ENCODE assay signal across 19 cellular contexts in the genomic region with DNA sequence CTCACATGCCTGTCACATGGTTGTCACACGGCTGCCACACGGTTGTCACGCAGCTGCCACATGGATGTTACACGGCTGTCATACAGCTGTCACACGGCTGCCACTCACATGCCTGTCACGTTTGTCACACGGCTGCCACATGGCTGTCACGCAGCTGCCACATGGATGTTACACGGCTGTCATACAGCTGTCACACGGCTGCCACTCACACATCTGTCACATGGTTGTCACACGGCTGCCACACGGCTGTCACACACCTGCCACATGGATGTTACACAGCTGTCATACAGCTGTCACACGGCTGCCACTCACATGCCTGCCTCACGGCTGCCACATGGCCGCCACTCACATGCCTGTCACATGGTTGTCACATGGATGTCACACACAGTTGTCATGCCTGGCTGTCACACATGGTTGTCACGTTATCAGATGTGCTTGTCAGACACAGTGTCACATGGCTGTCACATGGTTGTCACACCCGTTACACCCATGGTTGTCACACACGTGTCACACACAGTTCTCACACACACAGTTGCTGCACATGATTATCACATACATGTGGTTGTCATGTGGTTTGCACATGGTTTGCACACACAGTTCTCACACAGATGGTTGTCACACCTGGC. TPM values are rescaled to one million over a fixed set of nuclear protein-coding genes. Genes with fewer than 3 reads are reported as not detected.
"Had no signal": no experiment of that assay in that cellular context is flagged by ENCODE, and none has a peak within 500 bp of the region (broad histone marks: within the 10 kb centered on the region; RNA-seq: fewer than 3 reads in every experiment).

No MANE protein-coding gene starts in this region.

- ATAC-seq: left ventricle myocardium superior, T-helper 17 cell had no signal

- H3K27me3 Mint-ChIP-seq: memory B cell had no signal

- H3K27ac Mint-ChIP-seq: activated CD4-positive, alpha-beta memory T cell treated with anti-CD3 and anti-CD28 coated beads, Interleukin-2, amount 10 ng/mL, durations not matched to agents 7 days and 5 days; activated T-cell treated with anti-CD3 and anti-CD28 coated beads, Interleukin-2, amount 50 U/mL, for 24 hours; memory B cell; nephron; T-helper 17 cell had no signal

- H3K4me3 ChIP-seq: esophagus squamous epithelium, ovary, sigmoid colon, tibial nerve, vagina had no signal

- H3K27ac ChIP-seq: esophagus squamous epithelium, ovary, sigmoid colon, tibial nerve, vagina had no signal

- H3K9me3 Mint-ChIP-seq: activated CD4-positive, alpha-beta memory T cell treated with anti-CD3 and anti-CD28 coated beads, Interleukin-2, amount 10 ng/mL, durations not matched to agents 7 days and 5 days; activated T-cell treated with anti-CD3 and anti-CD28 coated beads, Interleukin-2, amount 50 U/mL, for 24 hours; memory B cell; nephron had no signal

- H3K4me3 Mint-ChIP-seq: activated CD4-positive, alpha-beta memory T cell treated with anti-CD3 and anti-CD28 coated beads, Interleukin-2, amount 10 ng/mL, durations not matched to agents 7 days and 5 days; activated T-cell treated with anti-CD3 and anti-CD28 coated beads, Interleukin-2, amount 50 U/mL, for 24 hours; memory B cell; nephron; T-helper 17 cell had no signal

- H3K27me3 ChIP-seq: ovary, vagina had no signal

- H3K9me3 ChIP-seq: esophagus squamous epithelium, ovary, vagina had no signal

- DNase-seq: activated CD4-positive, alpha-beta memory T cell treated with anti-CD3 and anti-CD28 coated beads, Interleukin-2, amount 10 ng/mL, durations not matched to agents 7 days and 5 days; activated CD4-positive, alpha-beta T cell treated with anti-CD3 and anti-CD28 coated beads for 4 hours; activated effector memory CD4-positive, alpha-beta T cell treated with Interleukin-2 at 50 U/mL for 16 hours; activated naive CD4-positive, alpha-beta T cell treated with anti-CD3 and anti-CD28 coated beads, Interleukin-2, amount 50 U/mL, for 16 hours; activated T-cell treated with anti-CD3 and anti-CD28 coated beads, Interleukin-2, amount 50 U/mL, for 24 hours; esophagus squamous epithelium; hippocampal formation; left ventricle myocardium superior; ovary; sigmoid colon; stimulated activated CD4-positive, alpha-beta T cell treated with anti-CD3 and anti-CD28 coated beads, Interleukin-12 subunit alpha, Interleukin-12 subunit beta, amount 100 ng/mL, for 4 hours; stimulated activated naive CD4-positive, alpha-beta T cell; T-helper 17 cell had no signal

- H3K36me3 ChIP-seq: esophagus squamous epithelium, ovary, sigmoid colon, tibial nerve, vagina had no signal

- H3K36me3 Mint-ChIP-seq: memory B cell had no signal

- H3K4me1 Mint-ChIP-seq: activated CD4-positive, alpha-beta memory T cell treated with anti-CD3 and anti-CD28 coated beads, Interleukin-2, amount 10 ng/mL, durations not matched to agents 7 days and 5 days; nephron had no signal

- H3K4me1 ChIP-seq: esophagus squamous epithelium, sigmoid colon, tibial nerve, vagina had no signal

RNA-seq across cellular contexts. Expression of gene KCNG2, which starts 19.4 kb away (rescaled TPM):
- total RNA-seq: activated CD4-positive, alpha-beta memory T cell treated with anti-CD3 and anti-CD28 coated beads, Interleukin-2, amount 10 ng/mL, durations not matched to agents 7 days and 5 days; glomerular endothelial cell; kidney epithelial cell; left ventricle myocardium superior; T-helper 17 cell; vagina had no signal
